Comparison of ENCODE assay signal across 8 cellular contexts in genomic region chr12:45170456-45171042, GRCh38. TPM values are rescaled to one million over a fixed set of nuclear protein-coding genes. Genes with fewer than 3 reads are reported as not detected.
DNase-seq lines count a peak whose midpoint lies in the region; ATAC-seq, FAIRE-seq and TF ChIP-seq lines count a peak whose summit lies in the region.

No MANE protein-coding gene starts in this region.

- H3K36me3 ChIP-seq in PC-3 (ENCODE audit: low read depth, low read length) = no peaks in the 10 kb centered on the region

- ATAC-seq in GM18498 (IDR thresholded peaks at IDR 0.05; ENCODE audit: unreplicated experiment) (peak; percentile 72), PC-3 (peak; percentile 84)
- peak; percentile 62 to 69 for ATAC-seq in natural killer cell treated with Interleukin-12 subunit alpha and Interleukin-12 subunit beta and Interleukin-15 and Interleukin-18, amount 100 ng/mL, for 72 hours

- DNase-seq in HT-29 (ENCODE audit: low spot score) = peak; percentile 84
- peak; percentile 85 for DNase-seq in PC-3
- peak; percentile 67 for DNase-seq in activated T-cell treated with anti-CD3 and anti-CD28 coated beads for 48 hours (ENCODE audit: low read depth)
- DNase-seq in fibroblast of gingiva (ENCODE audit: low read depth) = peak; percentile 58
- peak; percentile 85 for DNase-seq in natural killer cell treated with Interleukin-12 subunit alpha and Interleukin-12 subunit beta and Interleukin-15 and Interleukin-18, amount 100 ng/mL, for 72 hours (ENCODE audit: low spot score)
- peak; percentile 35 to 77 (median 60) for DNase-seq in stimulated activated naive CD4-positive, alpha-beta T cell (lab: John Stamatoyannopoulos, UW)

- CTCF ChIA-PET in PC-3 (lab: Charles Lee) = interaction anchor here (0.5 to 0.7 kb wide), 4 partner anchors 39 to 575 kb away, joined by 3 to 16 read pairs (median 6); no protein-coding TSS in a partner anchor

- no peak overlapping the region for H3K9ac ChIP-seq in PC-3 (ENCODE audit: low read length)

- no peaks in the 10 kb centered on the region for H3K4me1 ChIP-seq in PC-3 (ENCODE audit: insufficient read depth, low read length)

- H3K4me3 Mint-ChIP-seq in natural killer cell treated with Interleukin-12 subunit alpha and Interleukin-12 subunit beta and Interleukin-15 and Interleukin-18, amount 100 ng/mL, for 72 hours = no peak overlapping the region

- intact Hi-C loops in PC-3 (cut with micrococcal nuclease) = loop anchor here (1.0 to 5.0 kb wide), 3 partner anchors 40 to 557 kb away; partner anchors contain the start of gene ARID2

- no peak overlapping the region for H3K4me3 ChIP-seq in PC-3 (ENCODE audit: low read length)

- no peak overlapping the region for H2AFZ ChIP-seq in PC-3 (ENCODE audit: low read length)

- FAIRE-seq in A204.1 (lab: Jason Lieb, UNC) = peak; percentile 53

- no peaks in the 10 kb centered on the region for H3K27me3 Mint-ChIP-seq in natural killer cell treated with Interleukin-12 subunit alpha and Interleukin-12 subunit beta and Interleukin-15 and Interleukin-18, amount 100 ng/mL, for 72 hours

- H3F3A ChIP-seq in PC-3 (ENCODE audit: low read length, unreplicated experiment) = no peaks in the 10 kb centered on the region

- no peaks in the 10 kb centered on the region for H3K79me2 ChIP-seq in PC-3 (ENCODE audit: low read length)

- no peak overlapping the region for H3K4me2 ChIP-seq in PC-3 (ENCODE audit: low read length)

- no peaks in the 10 kb centered on the region for H3K9me3 Mint-ChIP-seq in natural killer cell treated with Interleukin-12 subunit alpha and Interleukin-12 subunit beta and Interleukin-15 and Interleukin-18, amount 100 ng/mL, for 72 hours

- H3K27me3 ChIP-seq in PC-3 (ENCODE audit: low read length) = no peaks in the 10 kb centered on the region

- POLR2A ChIA-PET in PC-3 (lab: Charles Lee; ENCODE audit: unreplicated experiment) = no interaction called here

- no peak overlapping the region for H3K27ac ChIP-seq in PC-3 (ENCODE audit: low read length)

- H3K36me3 Mint-ChIP-seq in natural killer cell treated with Interleukin-12 subunit alpha and Interleukin-12 subunit beta and Interleukin-15 and Interleukin-18, amount 100 ng/mL, for 72 hours = peaks cover 8% of the 10 kb centered on the region

- H3K27ac Mint-ChIP-seq in natural killer cell treated with Interleukin-12 subunit alpha and Interleukin-12 subunit beta and Interleukin-15 and Interleukin-18, amount 100 ng/mL, for 72 hours = no peak overlapping the region

- H3K4me1 Mint-ChIP-seq in natural killer cell treated with Interleukin-12 subunit alpha and Interleukin-12 subunit beta and Interleukin-15 and Interleukin-18, amount 100 ng/mL, for 72 hours (ENCODE audit: low read depth in 2 of 2) = peaks cover 0 to 4% of the 10 kb centered on the region in 2 donors

- BruUV-seq in PC-3 (replicated peaks; lab: Mats Ljungman, UMichigan) = no TSS peak

- TF ChIP-seq CTCF in PC-3 (conservative IDR thresholded peaks at IDR 0.05; ENCODE audit: low read depth, low read length) = peak; percentile 95

- no peaks in the 10 kb centered on the region for H4K20me1 ChIP-seq in PC-3 (ENCODE audit: low read length)

- H3K9me2 ChIP-seq in PC-3 (replicated peaks; ENCODE audit: low read length) = no peaks in the 10 kb centered on the region

- H3K9me3 ChIP-seq in PC-3 (ENCODE audit: low read length) = no peaks in the 10 kb centered on the region

RNA-seq across cellular contexts. Expression of gene ANO6, which starts 45.3 kb away (rescaled TPM):
- 28.3 and 30.5 TPM in 2 replicates for total RNA-seq in HT-29 (2014; rRNA removed; shearing (Covaris generic))
- total RNA-seq in PC-3 (2014; rRNA removed) = 18.1 and 23.0 TPM in 2 replicates
- total RNA-seq in natural killer cell treated with Interleukin-12 subunit alpha and Interleukin-12 subunit beta and Interleukin-15 and Interleukin-18, amount 100 ng/mL, for 72 hours = 10 to 100 TPM; 35.2 to 55.1 TPM
